ENCODE assay signal across 24 cellular contexts in the genomic region with DNA sequence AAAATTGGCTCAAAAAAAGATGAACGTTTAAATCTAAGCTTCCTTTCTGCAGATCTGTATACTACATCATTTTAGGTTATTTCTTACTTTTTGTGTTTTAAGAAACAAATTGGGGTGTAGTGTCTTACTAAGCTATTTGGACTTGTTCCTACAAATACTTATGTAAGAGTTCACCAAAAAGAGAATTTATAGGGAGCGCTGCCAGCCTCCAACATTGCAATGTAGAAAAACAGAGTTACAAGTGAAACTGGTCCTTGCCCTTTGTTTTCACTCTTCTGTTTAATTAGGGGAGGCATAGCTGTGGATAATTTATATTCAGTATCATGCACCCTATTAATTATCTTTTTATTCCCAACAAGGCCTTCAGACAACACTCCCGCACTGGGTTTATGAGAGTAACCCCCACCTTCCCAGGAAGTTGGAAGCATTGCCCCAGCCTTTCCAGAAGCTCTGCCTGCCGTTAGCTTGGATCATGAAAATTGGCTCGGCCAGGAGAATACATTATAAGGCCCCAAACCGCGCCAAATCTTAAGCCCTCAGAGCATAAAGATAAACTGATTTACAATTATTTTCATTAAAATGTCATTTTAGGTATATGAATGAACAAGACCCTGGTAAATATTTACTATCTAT.
"Had no signal": no experiment of that assay in that cellular context is flagged by ENCODE, and none has a peak within 500 bp of the region (broad histone marks: within the 10 kb centered on the region; RNA-seq: fewer than 3 reads in every experiment).

No MANE protein-coding gene starts in this region.

- DNase-seq: activated CD4-positive, alpha-beta memory T cell treated with anti-CD3 and anti-CD28 coated beads, Interleukin-2, amount 10 ng/mL, durations not matched to agents 7 days and 5 days; activated CD4-positive, alpha-beta T cell treated with anti-CD3 and anti-CD28 coated beads for 4 hours; activated CD4-positive, CD25-positive, alpha-beta regulatory T cell; activated CD8-positive, alpha-beta memory T cell treated with anti-CD3 and anti-CD28 coated beads, Interleukin-2, amount 10 ng/mL, durations not matched to agents 7 days and 5 days; activated effector memory CD4-positive, alpha-beta T cell treated with anti-CD3 and anti-CD28 coated beads, Interleukin-2, amount 50 U/mL, for 16 hours; activated naive CD4-positive, alpha-beta T cell treated with anti-CD3 and anti-CD28 coated beads, Interleukin-2, amount 10 ng/mL, durations not matched to agents 7 days and 5 days; activated T-cell treated with anti-CD3 and anti-CD28 coated beads for 4 hours; body of pancreas; effector CD4-positive, alpha-beta T cell; foreskin melanocyte; kidney glomerular epithelial cell; left ventricle myocardium inferior; midbrain; right cardiac atrium; stimulated activated CD4-positive, alpha-beta T cell treated with anti-CD3 and anti-CD28 coated beads, Interleukin-12 subunit alpha, Interleukin-12 subunit beta, amount 100 ng/mL, for 4 hours; SW 1271; T-helper 17 cell had no signal

- H3K27me3 ChIP-seq: body of pancreas, cardiac muscle cell, neutrophil had no signal

- H3K36me3 ChIP-seq: cardiac muscle cell, left ventricle myocardium inferior, neutrophil had no signal

- H3K27ac Mint-ChIP-seq: activated CD4-positive, alpha-beta memory T cell treated with anti-CD3 and anti-CD28 coated beads, Interleukin-2, amount 10 ng/mL, durations not matched to agents 7 days and 5 days; activated CD8-positive, alpha-beta memory T cell treated with anti-CD3 and anti-CD28 coated beads, Interleukin-2, amount 10 ng/mL, durations not matched to agents 7 days and 5 days; activated naive CD4-positive, alpha-beta T cell treated with anti-CD3 and anti-CD28 coated beads, Interleukin-2, amount 10 ng/mL, durations not matched to agents 7 days and 5 days; stimulated activated naive CD8-positive, alpha-beta T cell treated with anti-CD3 and anti-CD28 coated beads, Interleukin-15, Interleukin-2, amounts not matched to agents 100 ng/mL and 50 ng/mL, for 24 hours; T-helper 17 cell; type B pancreatic cell had no signal

- H3K4me3 Mint-ChIP-seq: activated CD4-positive, alpha-beta memory T cell treated with anti-CD3 and anti-CD28 coated beads, Interleukin-2, amount 10 ng/mL, durations not matched to agents 7 days and 5 days; activated CD8-positive, alpha-beta memory T cell treated with anti-CD3 and anti-CD28 coated beads, Interleukin-2, amount 10 ng/mL, durations not matched to agents 7 days and 5 days; activated naive CD4-positive, alpha-beta T cell treated with anti-CD3 and anti-CD28 coated beads, Interleukin-2, amount 10 ng/mL, durations not matched to agents 7 days and 5 days; dendritic cell treated with granulocyte-macrophage colony-stimulating factor and Interleukin-4, amounts not matched to agents 40 ng/mL and 50 ng/mL, for 4 days; natural killer cell treated with Interleukin-12 subunit alpha and Interleukin-12 subunit beta and Interleukin-15 and Interleukin-18, amount 100 ng/mL, for 72 hours; stimulated activated naive CD8-positive, alpha-beta T cell treated with anti-CD3 and anti-CD28 coated beads, Interleukin-15, Interleukin-2, amounts not matched to agents 100 ng/mL and 50 ng/mL, for 24 hours; T-helper 17 cell; type B pancreatic cell had no signal

- H3K9me3 ChIP-seq: neutrophil had no signal

- H3K27me3 Mint-ChIP-seq: activated CD8-positive, alpha-beta memory T cell treated with anti-CD3 and anti-CD28 coated beads, Interleukin-2, amount 10 ng/mL, durations not matched to agents 7 days and 5 days; dendritic cell treated with granulocyte-macrophage colony-stimulating factor and Interleukin-4, amounts not matched to agents 40 ng/mL and 50 ng/mL, for 4 days; stimulated activated naive CD8-positive, alpha-beta T cell treated with anti-CD3 and anti-CD28 coated beads, Interleukin-15, Interleukin-2, amounts not matched to agents 100 ng/mL and 50 ng/mL, for 24 hours; T-helper 17 cell; type B pancreatic cell had no signal

- H3K4me1 ChIP-seq: body of pancreas, parathyroid adenoma had no signal

- H3K27ac ChIP-seq: body of pancreas, cardiac muscle cell, left ventricle myocardium inferior, neutrophil, parathyroid adenoma had no signal

- H3K4me3 ChIP-seq: body of pancreas, cardiac muscle cell, left ventricle myocardium inferior had no signal
